1 cellular context compared by ENCODE assay signal in the genomic region with DNA sequence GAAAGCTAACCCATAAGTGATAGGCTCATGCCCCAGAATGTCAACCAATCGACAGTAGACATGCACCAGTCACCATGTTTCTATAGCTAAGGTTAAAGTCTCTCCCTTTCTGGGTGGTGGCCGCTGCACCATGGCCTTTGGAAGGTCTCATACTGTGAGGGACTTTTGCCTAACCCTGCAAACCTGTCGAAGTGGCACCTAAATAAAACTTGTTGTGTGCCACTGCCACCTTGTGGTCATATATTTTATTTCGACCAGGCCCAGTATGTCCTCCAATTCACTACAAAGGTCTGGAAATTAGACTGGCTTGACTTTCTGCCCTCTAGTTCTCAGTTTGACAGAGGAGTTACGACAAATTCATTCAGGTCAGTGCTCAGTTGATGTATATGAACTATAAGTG.
TF ChIP-seq lines count a peak whose summit lies in the region.

No MANE protein-coding gene starts in this region.

TF ChIP-seq in HCT116, 20 proteins besides CTCF, POLR2A, EP300 and RAD21 (continued from another document):
- TF ChIP-seq, protein P1, sequence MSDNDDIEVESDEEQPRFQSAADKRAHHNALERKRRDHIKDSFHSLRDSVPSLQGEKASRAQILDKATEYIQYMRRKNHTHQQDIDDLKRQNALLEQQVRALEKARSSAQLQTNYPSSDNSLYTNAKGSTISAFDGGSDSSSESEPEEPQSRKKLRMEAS (IDR thresholded peaks at IDR 0.05), result no peak
- TF ChIP-seq ELF1 (IDR thresholded peaks at IDR 0.05; ENCODE audit: borderline replicate concordance, low read depth) (no peak), EZH2phosphoT487 (IDR thresholded peaks at IDR 0.05; ENCODE audit: borderline replicate concordance) (no peak), EGR1 (IDR thresholded peaks at IDR 0.05; ENCODE audit: low read depth) (no peak), TCF7L2 (IDR thresholded peaks at IDR 0.05; ENCODE audit: borderline replicate concordance, extremely low read depth, insufficient read depth, insufficient read length) (no peak), SIN3A (IDR thresholded peaks at IDR 0.05; ENCODE audit: low read depth) (no peak), FOSL1 (IDR thresholded peaks at IDR 0.05; ENCODE audit: low read depth) (no peak), ZNF274 (IDR thresholded peaks at IDR 0.05; ENCODE audit: low read depth, low read length) (no peak), EZH2 (IDR thresholded peaks at IDR 0.05) (no peak), SRF (IDR thresholded peaks at IDR 0.05; ENCODE audit: low read depth) (no peak), SP1 (IDR thresholded peaks at IDR 0.05; ENCODE audit: low read depth) (no peak), POLR2AphosphoS5 (IDR thresholded peaks at IDR 0.05; ENCODE audit: low read depth, low read length) (no peak), YY1 (IDR thresholded peaks at IDR 0.05; ENCODE audit: extremely low read depth, insufficient replicate concordance, low read depth, low read length) (no peak), ZFX (IDR thresholded peaks at IDR 0.05) (no peak)
- TF ChIP-seq, protein P2, sequence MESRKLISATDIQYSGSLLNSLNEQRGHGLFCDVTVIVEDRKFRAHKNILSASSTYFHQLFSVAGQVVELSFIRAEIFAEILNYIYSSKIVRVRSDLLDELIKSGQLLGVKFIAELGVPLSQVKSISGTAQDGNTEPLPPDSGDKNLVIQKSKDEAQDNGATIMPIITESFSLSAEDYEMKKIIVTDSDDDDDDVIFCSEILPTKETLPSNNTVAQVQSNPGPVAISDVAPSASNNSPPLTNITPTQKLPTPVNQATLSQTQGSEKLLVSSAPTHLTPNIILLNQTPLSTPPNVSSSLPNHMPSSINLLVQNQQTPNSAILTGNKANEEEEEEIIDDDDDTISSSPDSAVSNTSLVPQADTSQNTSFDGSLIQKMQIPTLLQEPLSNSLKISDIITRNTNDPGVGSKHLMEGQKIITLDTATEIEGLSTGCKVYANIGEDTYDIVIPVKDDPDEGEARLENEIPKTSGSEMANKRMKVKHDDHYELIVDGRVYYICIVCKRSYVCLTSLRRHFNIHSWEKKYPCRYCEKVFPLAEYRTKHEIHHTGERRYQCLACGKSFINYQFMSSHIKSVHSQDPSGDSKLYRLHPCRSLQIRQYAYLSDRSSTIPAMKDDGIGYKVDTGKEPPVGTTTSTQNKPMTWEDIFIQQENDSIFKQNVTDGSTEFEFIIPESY (IDR thresholded peaks at IDR 0.05; ENCODE audit: extremely low read depth, insufficient replicate concordance, low read length), result no peak
- TF ChIP-seq, protein P3, sequence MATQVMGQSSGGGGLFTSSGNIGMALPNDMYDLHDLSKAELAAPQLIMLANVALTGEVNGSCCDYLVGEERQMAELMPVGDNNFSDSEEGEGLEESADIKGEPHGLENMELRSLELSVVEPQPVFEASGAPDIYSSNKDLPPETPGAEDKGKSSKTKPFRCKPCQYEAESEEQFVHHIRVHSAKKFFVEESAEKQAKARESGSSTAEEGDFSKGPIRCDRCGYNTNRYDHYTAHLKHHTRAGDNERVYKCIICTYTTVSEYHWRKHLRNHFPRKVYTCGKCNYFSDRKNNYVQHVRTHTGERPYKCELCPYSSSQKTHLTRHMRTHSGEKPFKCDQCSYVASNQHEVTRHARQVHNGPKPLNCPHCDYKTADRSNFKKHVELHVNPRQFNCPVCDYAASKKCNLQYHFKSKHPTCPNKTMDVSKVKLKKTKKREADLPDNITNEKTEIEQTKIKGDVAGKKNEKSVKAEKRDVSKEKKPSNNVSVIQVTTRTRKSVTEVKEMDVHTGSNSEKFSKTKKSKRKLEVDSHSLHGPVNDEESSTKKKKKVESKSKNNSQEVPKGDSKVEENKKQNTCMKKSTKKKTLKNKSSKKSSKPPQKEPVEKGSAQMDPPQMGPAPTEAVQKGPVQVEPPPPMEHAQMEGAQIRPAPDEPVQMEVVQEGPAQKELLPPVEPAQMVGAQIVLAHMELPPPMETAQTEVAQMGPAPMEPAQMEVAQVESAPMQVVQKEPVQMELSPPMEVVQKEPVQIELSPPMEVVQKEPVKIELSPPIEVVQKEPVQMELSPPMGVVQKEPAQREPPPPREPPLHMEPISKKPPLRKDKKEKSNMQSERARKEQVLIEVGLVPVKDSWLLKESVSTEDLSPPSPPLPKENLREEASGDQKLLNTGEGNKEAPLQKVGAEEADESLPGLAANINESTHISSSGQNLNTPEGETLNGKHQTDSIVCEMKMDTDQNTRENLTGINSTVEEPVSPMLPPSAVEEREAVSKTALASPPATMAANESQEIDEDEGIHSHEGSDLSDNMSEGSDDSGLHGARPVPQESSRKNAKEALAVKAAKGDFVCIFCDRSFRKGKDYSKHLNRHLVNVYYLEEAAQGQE (IDR thresholded peaks at IDR 0.05; ENCODE audit: low read depth), result no peak
- TF ChIP-seq, protein P4, sequence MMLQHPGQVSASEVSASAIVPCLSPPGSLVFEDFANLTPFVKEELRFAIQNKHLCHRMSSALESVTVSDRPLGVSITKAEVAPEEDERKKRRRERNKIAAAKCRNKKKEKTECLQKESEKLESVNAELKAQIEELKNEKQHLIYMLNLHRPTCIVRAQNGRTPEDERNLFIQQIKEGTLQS (IDR thresholded peaks at IDR 0.05), result no peak
